In the genomic region with DNA sequence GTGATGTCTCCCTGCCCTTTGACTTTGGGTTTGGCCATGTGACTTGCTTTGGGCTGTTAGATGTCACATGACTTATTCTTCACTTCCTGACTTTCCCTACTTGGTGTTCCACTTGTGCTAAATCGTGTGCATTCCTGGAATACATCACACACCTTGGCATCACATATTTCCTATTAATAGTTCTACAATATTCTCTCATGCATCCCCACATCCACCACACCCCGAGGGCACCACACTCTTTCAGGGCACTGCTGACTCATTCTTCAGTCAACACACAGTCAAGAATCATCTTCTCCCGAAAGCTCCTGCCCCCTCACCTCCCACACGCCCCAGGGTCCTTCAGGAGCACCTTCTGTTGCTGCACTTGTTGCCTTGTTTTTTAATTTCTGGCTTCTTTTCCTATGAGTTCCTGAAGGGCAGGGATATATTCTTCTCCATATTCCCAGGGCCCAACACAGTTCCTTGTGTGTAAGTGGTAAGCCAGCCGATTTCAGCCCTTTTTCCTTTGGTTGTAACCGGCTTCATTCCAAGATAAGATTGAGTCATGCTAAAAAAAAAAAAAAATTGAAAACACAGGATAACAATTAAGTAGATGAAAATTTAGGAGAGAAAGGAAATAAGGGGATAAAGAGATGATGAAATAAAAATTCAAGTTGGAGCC, we compare ENCODE assay signal across 18 cellular contexts.
A peak's percentile ranks its signal among the peaks of the same experiment; 100 is the strongest.
DNase-seq lines count a peak whose midpoint lies in the region; ATAC-seq, FAIRE-seq and TF ChIP-seq lines count a peak whose summit lies in the region.
"Had no signal": no experiment of that assay in that cellular context is flagged by ENCODE, and none has a peak within 500 bp of the region (broad histone marks: within the 10 kb centered on the region; RNA-seq: fewer than 3 reads in every experiment).

No MANE protein-coding gene starts in this region.

- in situ Hi-C loops in K562 (cut with MboI) = no loop called here

- no peak overlapping the region for H2BK120ac ChIP-seq in neuronal stem cell (ENCODE audit: low read depth, low read length)

- no peak overlapping the region for H3K14ac ChIP-seq in neuronal stem cell (ENCODE audit: low read length)

- H2BK15ac ChIP-seq in neuronal stem cell (ENCODE audit: low read length) = no peak overlapping the region

- no peak overlapping the region for H3K18ac ChIP-seq in neuronal stem cell (ENCODE audit: low read length)

- no peaks in the 10 kb centered on the region for H4K20me1 ChIP-seq in K562 (replicated peaks; ENCODE audit: control insufficient read depth, insufficient read depth, low read length)
- H4K20me1 ChIP-seq: BLaER1 treated with 17β-estradiol and CSF1 and Interleukin-3, amounts not matched to agents 10 nM and 100 nM had no signal

- WGBS in K562 (ENCODE audit: insufficient coverage, low coverage, missing lambda C conversion rate) = 3% methylated on average over 5 of the region's 6 CpGs
- no CpG with 5 or more reads among the region's 6 CpGs for WGBS in neuronal stem cell (ENCODE audit: extremely low coverage in 2 of 2, insufficient read length in 2 of 2, insufficient replicate concordance in 1 of 2), 2 donors

- H2AK5ac ChIP-seq in neuronal stem cell (ENCODE audit: low read depth, low read length) = no peak overlapping the region

- H3K9me1 ChIP-seq in K562 (ENCODE audit: control insufficient read depth, insufficient read depth, low read length) = no peaks in the 10 kb centered on the region

- H3K27me3 ChIP-seq in K562 (ENCODE audit: control insufficient read depth in 2 of 2, insufficient read depth in 2 of 2, low read length in 2 of 2) (no peaks in the 10 kb centered on the region), neuronal stem cell (ENCODE audit: control insufficient read depth in 3 of 3, insufficient read depth in 3 of 3, low read depth in 1 of 3, low read length in 3 of 3) (no peaks in the 10 kb centered on the region)
- H3K27me3 ChIP-seq: BLaER1 treated with 17β-estradiol and CSF1 and Interleukin-3, amounts not matched to agents 10 nM and 100 nM; tibial nerve had no signal

- H3K4me3 ChIP-seq in K562 (no peak overlapping the region), neuronal stem cell (ENCODE audit: low read length in 2 of 2) (no peak overlapping the region)
- H3K4me3 ChIP-seq: BLaER1 treated with 17β-estradiol and CSF1 and Interleukin-3, amounts not matched to agents 10 nM and 100 nM; tibial nerve had no signal

- no peak for FAIRE-seq in K562 (lab: Jason Lieb, UNC)

- peak; percentile 72 for DNase-seq in Daoy (ENCODE audit: low read depth)
- peak; percentile 71 for DNase-seq in LHCN-M2 (ENCODE audit: low read depth)
- no peak for DNase-seq in K562 (ENCODE audit: extremely low read depth in 1 of 4, low spot score in 3 of 4)
- DNase-seq in neuronal stem cell (ENCODE audit: low spot score) = no peak
- no peak for DNase-seq in left lobe of liver (ENCODE audit: low spot score)
- no peak for DNase-seq in NCI-H345 treated with DMSO at 0.1 percent for 48 hours (lab: John Stamatoyannopoulos, UW; ENCODE audit: unreplicated experiment)
- DNase-seq: activated CD4-positive, alpha-beta memory T cell treated with anti-CD3 and anti-CD28 coated beads for 36 hours; aorta; MM.1S; NCI-H2029; NCI-H82; Right ventricle myocardium superior had no signal

- BruUV-seq in K562 (replicated peaks; lab: Mats Ljungman, UMichigan) = no TSS peak

- H3K36me3 ChIP-seq in K562 (ENCODE audit: control insufficient read depth, insufficient read depth, low read length) (no peaks in the 10 kb centered on the region), neuronal stem cell (replicated peaks in 1 of 2; ENCODE audit: control insufficient read depth in 2 of 2, insufficient read depth in 2 of 2, low read length in 2 of 2) (no peaks in the 10 kb centered on the region)
- H3K36me3 ChIP-seq: BLaER1 treated with 17β-estradiol and CSF1 and Interleukin-3, amounts not matched to agents 10 nM and 100 nM; tibial nerve had no signal

- no peaks in the 10 kb centered on the region for H3K79me1 ChIP-seq in neuronal stem cell (ENCODE audit: low read depth, low read length)

- TF ChIP-seq POLR2A in K562 (conservative IDR thresholded peaks at IDR 0.05) = no peak

- no peaks in the 10 kb centered on the region for H3K9me3 ChIP-seq in K562 (replicated peaks; ENCODE audit: control insufficient read depth, insufficient read depth, low read depth, low read length)
- no peaks in the 10 kb centered on the region for H3K9me3 ChIP-seq in neuronal stem cell (replicated peaks in 1 of 2; ENCODE audit: control insufficient read depth in 2 of 2, insufficient read depth in 1 of 2, low read depth in 1 of 2, low read length in 2 of 2)
- H3K9me3 ChIP-seq: BLaER1 treated with 17β-estradiol and CSF1 and Interleukin-3, amounts not matched to agents 10 nM and 100 nM; tibial nerve had no signal

- no peaks in the 10 kb centered on the region for H3K79me2 ChIP-seq in K562 (ENCODE audit: control insufficient read depth, insufficient read depth, low read length)

- no peak for TF ChIP-seq EP300 in K562 (IDR thresholded peaks at IDR 0.05; ENCODE audit: low read length)

- ATAC-seq in K562 (no peak), HG02981 (IDR thresholded peaks at IDR 0.05; ENCODE audit: unreplicated experiment) (no peak), left lobe of liver (no peak), GM21619 (IDR thresholded peaks at IDR 0.05; ENCODE audit: unreplicated experiment) (no peak)
- ATAC-seq: activated T-helper 17 cell treated with anti-CD3 and anti-CD28 coated beads, Interleukin-2, amount 50 U/mL, for 72 hours had no signal

- H3K4me2 ChIP-seq in K562 (ENCODE audit: insufficient read depth, low read length) = no peak overlapping the region
- H3K4me2 ChIP-seq in neuronal stem cell (ENCODE audit: insufficient read depth, low read length, poor library complexity, severe bottlenecking) = no peak overlapping the region
- H3K4me2 ChIP-seq: BLaER1 treated with 17β-estradiol and CSF1 and Interleukin-3, amounts not matched to agents 10 nM and 100 nM had no signal

- no peak for TF ChIP-seq CTCF in K562 (IDR thresholded peaks at IDR 0.05 in 2 of 3, conservative IDR thresholded peaks at IDR 0.05 in 1 of 3; ENCODE audit: insufficient read depth in 2 of 3, low read depth in 1 of 3, low read length in 3 of 3)

- no peak overlapping the region for H3K23ac ChIP-seq in neuronal stem cell (ENCODE audit: low read depth, low read length, poor library complexity)

- H3K4ac ChIP-seq in neuronal stem cell (ENCODE audit: low read length) = no peak overlapping the region

- CTCF ChIA-PET in K562 (lab: Yijun Ruan, JAX; ENCODE audit: low intra/inter-chr PET ratio) = no interaction called here

- H4K8ac ChIP-seq in neuronal stem cell (ENCODE audit: low read depth, low read length) = no peak overlapping the region

- no peaks in the 10 kb centered on the region for H3K4me1 ChIP-seq in K562 (replicated peaks in 1 of 2; ENCODE audit: control insufficient read depth in 2 of 2, insufficient read depth in 2 of 2, low read length in 2 of 2)
- peaks cover 4 to 24% of the 10 kb centered on the region in 2 donors for H3K4me1 ChIP-seq in neuronal stem cell (ENCODE audit: control insufficient read depth in 2 of 2, insufficient read depth in 1 of 2, low read depth in 1 of 2, low read length in 2 of 2)
- H3K4me1 ChIP-seq: tibial nerve had no signal

- no peak overlapping the region for H2BK5ac ChIP-seq in neuronal stem cell (ENCODE audit: low read length)

- H3K27ac ChIP-seq in K562 (ENCODE audit: extremely low read depth, low read depth, low read length) (no peak overlapping the region), neuronal stem cell (replicated peaks; ENCODE audit: low read length) (no peak overlapping the region)
- H3K27ac ChIP-seq: BLaER1 treated with 17β-estradiol and CSF1 and Interleukin-3, amounts not matched to agents 10 nM and 100 nM; HL-60; tibial nerve had no signal

- intact Hi-C loops in K562 (cut with micrococcal nuclease) = no loop called here

- no peak for TF ChIP-seq RAD21 in K562 (CRISPR knock-in tag; conservative IDR thresholded peaks at IDR 0.05 in 1 of 2, IDR thresholded peaks at IDR 0.05 in 1 of 2)

- H4K91ac ChIP-seq in neuronal stem cell (ENCODE audit: low read depth, low read length, poor library complexity) = no peak overlapping the region

- H2AFZ ChIP-seq in K562 (ENCODE audit: low read depth, low read length) (no peak overlapping the region), neuronal stem cell (ENCODE audit: low read length) (peak overlapping the region; percentile 39)

- H3K9ac ChIP-seq in K562 (ENCODE audit: insufficient read depth in 1 of 2, low read depth in 2 of 2, low read length in 2 of 2) (no peak overlapping the region), neuronal stem cell (ENCODE audit: low read depth, low read length, poor library complexity) (no peak overlapping the region)
- H3K9ac ChIP-seq: BLaER1 treated with 17β-estradiol and CSF1 and Interleukin-3, amounts not matched to agents 10 nM and 100 nM had no signal

- POLR2A ChIA-PET in K562 (lab: Yijun Ruan, JAX) = no interaction called here

- H2BK12ac ChIP-seq in neuronal stem cell (ENCODE audit: low read length) = no peak overlapping the region

TF ChIP-seq in K562, 482 proteins besides CTCF, POLR2A, EP300 and RAD21:
- TF ChIP-seq, protein P1, sequence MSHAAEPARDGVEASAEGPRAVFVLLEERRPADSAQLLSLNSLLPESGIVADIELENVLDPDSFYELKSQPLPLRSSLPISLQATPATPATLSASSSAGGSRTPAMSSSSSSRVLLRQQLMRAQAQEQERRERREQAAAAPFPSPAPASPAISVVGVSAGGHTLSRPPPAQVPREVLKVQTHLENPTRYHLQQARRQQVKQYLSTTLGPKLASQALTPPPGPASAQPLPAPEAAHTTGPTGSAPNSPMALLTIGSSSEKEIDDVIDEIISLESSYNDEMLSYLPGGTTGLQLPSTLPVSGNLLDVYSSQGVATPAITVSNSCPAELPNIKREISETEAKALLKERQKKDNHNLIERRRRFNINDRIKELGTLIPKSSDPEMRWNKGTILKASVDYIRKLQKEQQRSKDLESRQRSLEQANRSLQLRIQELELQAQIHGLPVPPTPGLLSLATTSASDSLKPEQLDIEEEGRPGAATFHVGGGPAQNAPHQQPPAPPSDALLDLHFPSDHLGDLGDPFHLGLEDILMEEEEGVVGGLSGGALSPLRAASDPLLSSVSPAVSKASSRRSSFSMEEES (CRISPR knock-in tag; IDR thresholded peaks at IDR 0.05) = peak; percentile 50
- no peak for TF ChIP-seq ELF1 (tag; IDR thresholded peaks at IDR 0.05)

Comparison
In these comparisons a context has a peak if more than half of its experiments do, and no peak if none do; other contexts are left out.
1. DNase-seq: peak in Daoy (single experiment) and LHCN-M2 (single experiment); none in K562 (0 of 4), neuronal stem cell (single experiment), left lobe of liver (single experiment) and NCI-H345 treated with DMSO at 0.1 percent for 48 hours (single experiment).